In the genomic region with DNA sequence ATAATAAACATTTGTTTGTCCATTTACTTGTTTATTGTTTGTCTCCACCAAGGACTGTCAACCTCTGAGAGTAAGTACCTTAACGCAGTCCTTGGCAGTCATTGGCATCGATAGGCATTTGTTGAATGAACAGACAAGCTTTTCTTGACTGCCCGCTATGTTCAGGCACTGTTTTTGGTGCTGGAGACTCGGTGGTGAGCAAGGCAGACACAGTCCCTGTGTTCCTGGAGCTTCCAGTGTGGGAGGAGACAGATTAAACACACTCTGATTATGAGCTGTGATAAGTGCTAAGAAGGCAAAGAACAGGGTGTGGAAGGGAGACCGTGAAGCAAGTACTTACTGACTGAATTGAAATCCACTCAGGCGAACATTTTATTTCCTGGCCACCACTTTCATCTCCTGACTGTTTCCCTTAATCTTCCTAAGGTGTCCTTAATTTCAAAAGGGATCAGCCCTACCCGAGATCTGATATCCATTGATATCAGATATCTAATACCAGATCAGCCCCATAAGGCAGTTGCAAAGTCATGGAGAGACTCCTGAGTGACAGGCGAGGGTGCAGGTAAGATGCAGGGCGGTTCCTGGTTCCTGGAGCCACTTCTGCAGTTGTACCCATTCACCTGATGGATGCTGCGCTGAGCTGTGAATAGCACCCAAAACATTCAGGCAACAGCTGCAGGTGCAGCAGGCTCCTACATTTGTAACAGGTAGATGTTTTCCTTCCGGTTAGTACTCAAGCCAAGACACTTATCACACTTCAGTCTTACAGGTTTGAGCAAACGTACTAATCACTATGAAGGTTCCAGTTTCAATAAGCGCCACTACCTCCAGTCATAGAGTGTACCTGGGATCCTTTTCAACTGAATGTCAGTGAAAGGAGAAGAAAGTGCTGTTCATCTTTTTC, we compare ENCODE assay signal across 8 cellular contexts. TPM values are rescaled to one million over a fixed set of nuclear protein-coding genes. Genes with fewer than 3 reads are reported as not detected.
DNase-seq lines count a peak whose midpoint lies in the region; ATAC-seq and TF ChIP-seq lines count a peak whose summit lies in the region.

No MANE protein-coding gene starts in this region.

- peak overlapping the region in 3 of 4 donors; percentile 32 to 50 (median 45) for H3K27ac ChIP-seq in body of pancreas
- H3K27ac ChIP-seq in mesenchymal stem cell (ENCODE audit: low read length, poor library complexity, severe bottlenecking): no peak overlapping the region
- peak overlapping the region; percentile 65 for H3K27ac ChIP-seq in upper lobe of right lung

- no peak overlapping the region for H3K18ac ChIP-seq in mesenchymal stem cell (ENCODE audit: low read depth in 1 of 2, low read length in 2 of 2)

- no peak overlapping the region for H4K8ac ChIP-seq in mesenchymal stem cell (ENCODE audit: low read length)

- peak overlapping the region; percentile 80 for H3K4me3 ChIP-seq in NB4 (ENCODE audit: low read depth, low read length)
- H3K4me3 ChIP-seq in body of pancreas: no peak overlapping the region
- peak overlapping the region in 1 of 2 experiments; percentile 90 for H3K4me3 ChIP-seq in mesenchymal stem cell (ENCODE audit: insufficient read depth in 1 of 2, low read depth in 1 of 2, low read length in 2 of 2)
- peak overlapping the region; percentile 99 for H3K4me3 ChIP-seq in upper lobe of right lung

- no peak overlapping the region for H2AFZ ChIP-seq in mesenchymal stem cell (ENCODE audit: low read depth, low read length)

- no peak for DNase-seq in activated CD4-positive, CD25-positive, alpha-beta regulatory T cell (lab: John Stamatoyannopoulos, UW)
- DNase-seq in NB4 (ENCODE audit: low read depth) (peak; percentile 32), body of pancreas (peak; percentile 19 to 49 (median 29)), mesenchymal stem cell (peak; percentile 27), upper lobe of right lung (no peak), DMS153 (lab: John Stamatoyannopoulos, UW) (no peak)
- no peak for DNase-seq in central memory CD4-positive, alpha-beta T cell

- no peaks in the 10 kb centered on the region for H3K9me3 ChIP-seq in body of pancreas
- H3K9me3 ChIP-seq in mesenchymal stem cell (ENCODE audit: control insufficient read depth, low read length): no peaks in the 10 kb centered on the region
- no peaks in the 10 kb centered on the region for H3K9me3 ChIP-seq in upper lobe of right lung

- no peak overlapping the region for H2BK15ac ChIP-seq in mesenchymal stem cell (ENCODE audit: low read depth, poor library complexity, severe bottlenecking)

- TF ChIP-seq CTCF in NB4 (IDR thresholded peaks at IDR 0.05; ENCODE audit: low read depth, low read length) (no peak), body of pancreas (IDR thresholded peaks at IDR 0.05) (no peak), upper lobe of right lung (IDR thresholded peaks at IDR 0.05) (no peak)

- no peaks in the 10 kb centered on the region for H3K27me3 ChIP-seq in body of pancreas
- H3K27me3 ChIP-seq in mesenchymal stem cell (ENCODE audit: control insufficient read depth in 1 of 2, insufficient read depth in 1 of 2, low read length in 2 of 2): no peaks in the 10 kb centered on the region
- H3K27me3 ChIP-seq in upper lobe of right lung: no peaks in the 10 kb centered on the region

- H3K4me2 ChIP-seq in mesenchymal stem cell (ENCODE audit: low read length, poor library complexity, severe bottlenecking): peak overlapping the region; percentile 81

- no peaks in the 10 kb centered on the region for H3K36me3 ChIP-seq in body of pancreas (replicated peaks in 1 of 2; ENCODE audit: insufficient read depth in 1 of 2, low read depth in 2 of 2)
- no peaks in the 10 kb centered on the region for H3K36me3 ChIP-seq in mesenchymal stem cell (ENCODE audit: control insufficient read depth in 1 of 2, insufficient read depth in 2 of 2, low read depth in 1 of 2, low read length in 2 of 2)
- H3K36me3 ChIP-seq in upper lobe of right lung: no peaks in the 10 kb centered on the region

- H3K14ac ChIP-seq in mesenchymal stem cell (ENCODE audit: low read length in 2 of 2): no peak overlapping the region

- no peak overlapping the region for H2BK12ac ChIP-seq in mesenchymal stem cell (ENCODE audit: low read length in 2 of 2)

- TF ChIP-seq POLR2A in NB4 (IDR thresholded peaks at IDR 0.05; ENCODE audit: extremely low read depth, insufficient read length) (no peak), body of pancreas (IDR thresholded peaks at IDR 0.05) (no peak)

- no peak overlapping the region for H2BK120ac ChIP-seq in mesenchymal stem cell (ENCODE audit: low read depth, low read length)

- no peak overlapping the region for H3K4ac ChIP-seq in mesenchymal stem cell (ENCODE audit: low read depth in 1 of 2, low read length in 2 of 2)

- no peak overlapping the region for H3K23ac ChIP-seq in mesenchymal stem cell (ENCODE audit: low read length in 2 of 2)

- H3K4me1 ChIP-seq in body of pancreas: peaks cover 24% of the 10 kb centered on the region
- H3K4me1 ChIP-seq in mesenchymal stem cell (ENCODE audit: control insufficient read depth, insufficient read depth, low read depth, low read length): peaks cover 12% of the 10 kb centered on the region
- H3K4me1 ChIP-seq in upper lobe of right lung: peaks cover 24% of the 10 kb centered on the region

- H4K91ac ChIP-seq in mesenchymal stem cell (ENCODE audit: low read length): no peak overlapping the region

- no peak overlapping the region for H2BK5ac ChIP-seq in mesenchymal stem cell (ENCODE audit: low read depth, low read length, poor library complexity, severe bottlenecking)

- H2AK5ac ChIP-seq in mesenchymal stem cell (ENCODE audit: low read length, severe bottlenecking): no peak overlapping the region

- intact Hi-C loops in body of pancreas (cut with DNase I): no loop called here
- intact Hi-C loops in upper lobe of right lung (cut with DNase I): no loop called here

- H3K9ac ChIP-seq in mesenchymal stem cell (ENCODE audit: low read length): peak overlapping the region; percentile 87

- WGBS in body of pancreas, 2 donors: 22 to 38% methylated on average over 13 of the region's 13 CpGs
- 74% methylated on average over 13 of the region's 13 CpGs for WGBS in mesenchymal stem cell

- peaks cover 23% of the 10 kb centered on the region for H3K79me1 ChIP-seq in mesenchymal stem cell (replicated peaks; ENCODE audit: low read length, poor library complexity, severe bottlenecking)

- ATAC-seq in activated CD4-positive, CD25-positive, alpha-beta regulatory T cell treated with anti-CD3 and anti-CD28 coated beads, Interleukin-2, amount 50 U/mL, for 24 hours: peak; percentile 49 to 51
- ATAC-seq in body of pancreas (no peak), upper lobe of right lung (peak; percentile 28)

RNA-seq across cellular contexts. Expression of a gene that starts 1.5 kb away (rescaled TPM):
- 10 to 100 TPM in 1 of 2 donors, 1 to 10 TPM in 1; 6.6 to 15.8 TPM for total RNA-seq in body of pancreas
- polyA plus RNA-seq in mesenchymal stem cell (2013, experiment 1 of 2): 11.0 TPM
- 8.9 TPM for polyA plus RNA-seq in mesenchymal stem cell (2013, experiment 2 of 2)
- 27.8 TPM for total RNA-seq in upper lobe of right lung

RNA-seq across cellular contexts. Expression of a gene that starts 42.7 kb away (rescaled TPM):
- 1 to 10 TPM; 5.3 to 9.9 TPM for total RNA-seq in body of pancreas
- polyA plus RNA-seq in mesenchymal stem cell (2013, experiment 1 of 2): 8.4 TPM
- 8.8 TPM for polyA plus RNA-seq in mesenchymal stem cell (2013, experiment 2 of 2)
- total RNA-seq in upper lobe of right lung: 10.5 TPM

RNA-seq across cellular contexts. Expression of a gene that starts 48.5 kb away (rescaled TPM):
- total RNA-seq in body of pancreas (under 1 TPM in 1 of 2 donors, not detected in 1; 0.26 TPM), upper lobe of right lung (0.23 TPM)
- polyA plus RNA-seq in mesenchymal stem cell (2013, experiment 1 of 2): 0.11 TPM
- 0.25 TPM for polyA plus RNA-seq in mesenchymal stem cell (2013, experiment 2 of 2)

Comparison
In these comparisons a context has a peak if more than half of its experiments do, and no peak if none do; other contexts are left out.
1. DNase-seq: peak in NB4 (single experiment), body of pancreas (4 of 4) and mesenchymal stem cell (single experiment); none in activated CD4-positive, CD25-positive, alpha-beta regulatory T cell (0 of 4), upper lobe of right lung (single experiment), central memory CD4-positive, alpha-beta T cell (single experiment) and DMS153 (single experiment).
2. H3K4me3 ChIP-seq: peak in NB4 (single experiment) and upper lobe of right lung (single experiment); none in body of pancreas (0 of 2).